ENCODE assay signal across 24 cellular contexts in genomic region chr13:30805132-30805537, GRCh38.
A peak's percentile ranks its signal among the peaks of the same experiment; 100 is the strongest.
DNase-seq lines count a peak whose midpoint lies in the region; ATAC-seq and TF ChIP-seq lines count a peak whose summit lies in the region.
"Had no signal": no experiment of that assay in that cellular context is flagged by ENCODE, and none has a peak within 500 bp of the region (broad histone marks: within the 10 kb centered on the region; RNA-seq: fewer than 3 reads in every experiment).

No MANE protein-coding gene starts in this region.

- CTCF ChIA-PET in MCF 10A (lab: Yijun Ruan, JAX) = interaction anchor here (0.5 to 4.2 kb wide), 13 partner anchors 8 to 679 kb away, joined by 3 to 19 read pairs (median 4); no protein-coding TSS in a partner anchor

- H3K9me3 Mint-ChIP-seq in MCF 10A (ENCODE audit: unreplicated experiment) (no peaks in the 10 kb centered on the region), nephron (no peaks in the 10 kb centered on the region)
- H3K9me3 Mint-ChIP-seq: CD4-positive, CD25-positive, alpha-beta regulatory T cell; central memory CD8-positive, alpha-beta T cell; natural killer cell treated with Interleukin-12 subunit alpha and Interleukin-12 subunit beta and Interleukin-15 and Interleukin-18, amount 100 ng/mL, for 72 hours; T-helper 2 cell treated with Interferon-gamma antibody and Interleukin-4, amounts not matched to agents 5 μg/mL and 100 μg/mL, for 36 hours had no signal

- H3K27me3 ChIP-seq in breast epithelium = no peaks in the 10 kb centered on the region
- H3K27me3 ChIP-seq: gastrocnemius medialis, suprapubic skin, uterus had no signal

- no TSS peak for BruUV-seq in MCF 10A (replicated peaks; lab: Mats Ljungman, UMichigan)

- H3K27me3 Mint-ChIP-seq in MCF 10A (ENCODE audit: insufficient read depth, unreplicated experiment) (no peaks in the 10 kb centered on the region), nephron (ENCODE audit: low read depth) (peaks cover 9% of the 10 kb centered on the region)
- H3K27me3 Mint-ChIP-seq: activated naive CD8-positive, alpha-beta T cell; central memory CD8-positive, alpha-beta T cell had no signal

- peak overlapping the region; percentile 83 to 88 for H3K27ac ChIP-seq in breast epithelium
- peak overlapping the region; percentile 52 for H3K27ac ChIP-seq in epithelial cell of prostate
- H3K27ac ChIP-seq: gastrocnemius medialis, parathyroid adenoma, suprapubic skin, uterus had no signal

- no peak for TF ChIP-seq CTCF in breast epithelium (IDR thresholded peaks at IDR 0.05)
- no peak for TF ChIP-seq CTCF in MCF 10A (IDR thresholded peaks at IDR 0.05; ENCODE audit: unreplicated experiment)
- TF ChIP-seq CTCF in nephron (IDR thresholded peaks at IDR 0.05; ENCODE audit: unreplicated experiment in 3 of 3) = no peak

- POLR2A ChIA-PET in MCF 10A (lab: Yijun Ruan, JAX) = interaction anchor here (0.6 to 1.4 kb wide), 5 partner anchors 8 to 462 kb away, joined by 3 to 4 read pairs (median 3); partner anchors contain the start of gene USPL1

- peaks cover 5% of the 10 kb centered on the region for H3K36me3 Mint-ChIP-seq in MCF 10A (ENCODE audit: insufficient read depth, unreplicated experiment)
- no peaks in the 10 kb centered on the region for H3K36me3 Mint-ChIP-seq in nephron (ENCODE audit: low read depth)
- H3K36me3 Mint-ChIP-seq: activated naive CD8-positive, alpha-beta T cell; natural killer cell treated with Interleukin-12 subunit alpha and Interleukin-12 subunit beta and Interleukin-15 and Interleukin-18, amount 100 ng/mL, for 72 hours had no signal

- no peak for ATAC-seq in HG03378 (IDR thresholded peaks at IDR 0.05; ENCODE audit: unreplicated experiment)
- no peak for ATAC-seq in HG03439 (IDR thresholded peaks at IDR 0.05; ENCODE audit: unreplicated experiment)
- ATAC-seq: gastrocnemius medialis; natural killer cell treated with Interleukin-12 subunit alpha and Interleukin-12 subunit beta and Interleukin-15 and Interleukin-18, amount 100 ng/mL, for 72 hours had no signal

- H3K4me1 ChIP-seq in breast epithelium = peaks cover 9 to 18% of the 10 kb centered on the region in 2 donors
- H3K4me1 ChIP-seq: parathyroid adenoma, uterus had no signal

- no peaks in the 10 kb centered on the region for H3K9me3 ChIP-seq in breast epithelium
- H3K9me3 ChIP-seq: gastrocnemius medialis, suprapubic skin, uterus had no signal

- H3K4me1 Mint-ChIP-seq in MCF 10A (ENCODE audit: insufficient read depth, unreplicated experiment) = peaks cover 17% of the 10 kb centered on the region
- H3K4me1 Mint-ChIP-seq in nephron = peaks cover 57% of the 10 kb centered on the region

- no peak overlapping the region for H3K27ac Mint-ChIP-seq in MCF 10A (ENCODE audit: low read depth, unreplicated experiment)
- H3K27ac Mint-ChIP-seq in nephron = peak overlapping the region in 2 of 3 experiments; percentile 17 to 23
- H3K27ac Mint-ChIP-seq: activated naive CD8-positive, alpha-beta T cell; natural killer cell treated with Interleukin-12 subunit alpha and Interleukin-12 subunit beta and Interleukin-15 and Interleukin-18, amount 100 ng/mL, for 72 hours; T-helper 2 cell treated with Interferon-gamma antibody and Interleukin-4, amounts not matched to agents 5 μg/mL and 100 μg/mL, for 36 hours had no signal

- H3K4me3 Mint-ChIP-seq in MCF 10A (ENCODE audit: unreplicated experiment) (no peak overlapping the region), nephron (no peak overlapping the region)
- H3K4me3 Mint-ChIP-seq: activated naive CD8-positive, alpha-beta T cell; CD4-positive, CD25-positive, alpha-beta regulatory T cell; central memory CD8-positive, alpha-beta T cell; natural killer cell treated with Interleukin-12 subunit alpha and Interleukin-12 subunit beta and Interleukin-15 and Interleukin-18, amount 100 ng/mL, for 72 hours; T-helper 2 cell treated with Interferon-gamma antibody and Interleukin-4, amounts not matched to agents 5 μg/mL and 100 μg/mL, for 36 hours had no signal

- intact Hi-C loops in breast epithelium (cut with DNase I; ENCODE audit: low total_unique reads) (no loop called here), MCF 10A (cut with micrococcal nuclease) (no loop called here)

- H3K36me3 ChIP-seq in breast epithelium = no peaks in the 10 kb centered on the region
- H3K36me3 ChIP-seq: gastrocnemius medialis, suprapubic skin, uterus had no signal

- DNase-seq in breast epithelium (ENCODE audit: low spot score in 2 of 2) (no peak), MCF 10A (ENCODE audit: unreplicated experiment) (no peak), epithelial cell of prostate (ENCODE audit: low read depth, low spot score) (no peak), NCI-H2029 (lab: John Stamatoyannopoulos, UW) (no peak)
- DNase-seq in stimulated activated CD4-positive, alpha-beta T cell treated with anti-CD3 and anti-CD28 coated beads, Interleukin-1b, Interleukin-23, amount 100 ng/mL, for 48 hours = no peak
- DNase-seq: activated effector memory CD4-positive, alpha-beta T cell treated with Interleukin-2 at 50 U/mL for 16 hours; activated T-cell treated with anti-CD3 and anti-CD28 coated beads for 4 hours; CD4-positive, CD25-positive, alpha-beta regulatory T cell; EL; gastrocnemius medialis; NCI-H1105 treated with DMSO at 0.1 percent for 48 hours; NCI-H2029 treated with DMSO at 0.1 percent for 48 hours; RPMI8226; stimulated activated naive CD4-positive, alpha-beta T cell; uterus had no signal

- TF ChIP-seq POLR2A in breast epithelium (IDR thresholded peaks at IDR 0.05) = no peak

- no peak overlapping the region for H3K4me3 ChIP-seq in breast epithelium
- H3K4me3 ChIP-seq: gastrocnemius medialis, suprapubic skin, uterus had no signal
